ENCODE assay signal across 14 cellular contexts in the genomic region with DNA sequence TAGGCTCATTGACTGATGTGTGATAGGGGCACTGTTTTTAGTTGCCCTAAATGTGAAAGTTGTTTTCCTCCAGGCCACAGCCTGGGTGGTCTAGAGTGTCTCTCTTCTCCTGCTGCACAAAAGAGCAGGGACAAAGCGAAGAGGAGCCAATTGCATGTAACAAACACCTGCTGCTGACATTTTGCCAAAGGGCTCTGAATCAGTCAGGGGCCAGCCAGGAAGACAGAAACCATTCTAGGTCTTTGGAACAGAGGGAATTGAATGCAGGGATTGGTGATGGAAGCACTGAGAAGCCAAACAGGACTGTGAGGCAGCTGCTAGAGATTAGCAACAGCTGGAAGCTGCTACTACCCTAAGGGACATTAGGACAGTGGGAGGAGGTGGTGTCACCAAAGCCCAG.
A peak's percentile ranks its signal among the peaks of the same experiment; 100 is the strongest.
DNase-seq lines count a peak whose midpoint lies in the region; ATAC-seq and TF ChIP-seq lines count a peak whose summit lies in the region.
"Had no signal": no experiment of that assay in that cellular context is flagged by ENCODE, and none has a peak within 500 bp of the region (broad histone marks: within the 10 kb centered on the region; RNA-seq: fewer than 3 reads in every experiment).

No MANE protein-coding gene starts in this region.

- H3K27me3 ChIP-seq in SJCRH30 = no peaks in the 10 kb centered on the region
- H3K27me3 ChIP-seq in mammary epithelial cell (ENCODE audit: insufficient read depth, low read length) = no peaks in the 10 kb centered on the region
- H3K27me3 ChIP-seq: BLaER1 treated with 17β-estradiol and CSF1 and Interleukin-3, amounts not matched to agents 10 nM and 100 nM had no signal

- no peak overlapping the region for H3K4me3 ChIP-seq in SJCRH30
- no peak overlapping the region for H3K4me3 ChIP-seq in mammary epithelial cell (replicated peaks in 1 of 3; ENCODE audit: insufficient read depth in 1 of 3, low read depth in 2 of 3, low read length in 3 of 3)
- H3K4me3 ChIP-seq: BLaER1 treated with 17β-estradiol and CSF1 and Interleukin-3, amounts not matched to agents 10 nM and 100 nM; HAP-1 had no signal

- 50% methylated on average over 1 of the region's 1 CpG for WGBS in mammary epithelial cell (ENCODE audit: low coverage, missing lambda C conversion rate)

- no peak for TF ChIP-seq CTCF in mammary epithelial cell (conservative IDR thresholded peaks at IDR 0.05 in 1 of 2, IDR thresholded peaks at IDR 0.05 in 1 of 2; ENCODE audit: extremely low read depth in 1 of 2, insufficient read depth in 1 of 2, low read depth in 1 of 2, low read length in 2 of 2)

- CTCF ChIA-PET in mammary epithelial cell (lab: Charles Lee; ENCODE audit: low non-redundant PET) = no interaction called here

- DNase-seq in NCI-H345 (lab: John Stamatoyannopoulos, UW) (peak; percentile 25), NCI-H345 treated with DMSO at 0.1 percent for 48 hours (lab: John Stamatoyannopoulos, UW; ENCODE audit: unreplicated experiment) (no peak), NCI-H1105 (lab: John Stamatoyannopoulos, UW) (peak; percentile 22), SJCRH30 (peak; percentile 60 to 76), mammary epithelial cell (no peak)
- DNase-seq: Calu3; CD8-positive, alpha-beta T cell; DMS53; DND-41; EL; IMR-90 had no signal

- BruUV-seq in mammary epithelial cell (replicated peaks; lab: Mats Ljungman, UMichigan) = no TSS peak

- H2AFZ ChIP-seq in mammary epithelial cell (ENCODE audit: low read depth, low read length) = no peak overlapping the region

- H3K9me3 ChIP-seq in SJCRH30 (replicated peaks) (peaks cover 3% of the 10 kb centered on the region; the same call in 1 of the 2 replicates), mammary epithelial cell (replicated peaks; ENCODE audit: insufficient read depth, low read length) (no peaks in the 10 kb centered on the region)
- H3K9me3 ChIP-seq: BLaER1 treated with 17β-estradiol and CSF1 and Interleukin-3, amounts not matched to agents 10 nM and 100 nM; HAP-1 had no signal

- no peak for ATAC-seq in HG03520 (IDR thresholded peaks at IDR 0.05; ENCODE audit: unreplicated experiment)
- ATAC-seq: CD8-positive, alpha-beta T cell had no signal

- H3K9ac ChIP-seq in mammary epithelial cell (ENCODE audit: insufficient read depth, low read length) = no peak overlapping the region
- H3K9ac ChIP-seq: BLaER1 treated with 17β-estradiol and CSF1 and Interleukin-3, amounts not matched to agents 10 nM and 100 nM had no signal

- dilution Hi-C loops in mammary epithelial cell (cut with HindIII; ENCODE audit: low sequenced_read_pairs) = no loop called here

- intact Hi-C loops in mammary epithelial cell (cut with micrococcal nuclease) = no loop called here

- H3K4me2 ChIP-seq in mammary epithelial cell (ENCODE audit: insufficient read depth, low read depth, low read length) = no peak overlapping the region
- H3K4me2 ChIP-seq: BLaER1 treated with 17β-estradiol and CSF1 and Interleukin-3, amounts not matched to agents 10 nM and 100 nM had no signal

- H3K4me1 ChIP-seq in SJCRH30 (peaks cover 4% of the 10 kb centered on the region), mammary epithelial cell (ENCODE audit: insufficient read depth, low read length) (no peaks in the 10 kb centered on the region)
- H3K4me1 ChIP-seq: BLaER1 treated with 17β-estradiol and CSF1 and Interleukin-3, amounts not matched to agents 10 nM and 100 nM; HAP-1 had no signal

- H4K20me1 ChIP-seq in mammary epithelial cell (ENCODE audit: insufficient read depth, low read length) = no peaks in the 10 kb centered on the region
- H4K20me1 ChIP-seq: BLaER1 treated with 17β-estradiol and CSF1 and Interleukin-3, amounts not matched to agents 10 nM and 100 nM had no signal

- in situ Hi-C loops in mammary epithelial cell (cut with MboI; ENCODE audit: low sequenced_read_pairs in 2 of 2) = no loop called here

- H3K27ac ChIP-seq in SJCRH30 (no peak overlapping the region), mammary epithelial cell (ENCODE audit: insufficient read depth, low read depth, low read length) (no peak overlapping the region)
- H3K27ac ChIP-seq: BLaER1 treated with 17β-estradiol and CSF1 and Interleukin-3, amounts not matched to agents 10 nM and 100 nM had no signal

- H3K36me3 ChIP-seq in SJCRH30 = no peaks in the 10 kb centered on the region
- H3K36me3 ChIP-seq in mammary epithelial cell (ENCODE audit: insufficient read depth, low read length) = no peaks in the 10 kb centered on the region
- H3K36me3 ChIP-seq: BLaER1 treated with 17β-estradiol and CSF1 and Interleukin-3, amounts not matched to agents 10 nM and 100 nM; HAP-1 had no signal

- H3K79me2 ChIP-seq in mammary epithelial cell (ENCODE audit: insufficient read depth, low read length) = no peaks in the 10 kb centered on the region

Comparison
In these comparisons a context has a peak if more than half of its experiments do, and no peak if none do; other contexts are left out.
1. DNase-seq: peak in NCI-H345 (single experiment), NCI-H1105 (single experiment) and SJCRH30 (2 of 2); none in NCI-H345 treated with DMSO at 0.1 percent for 48 hours (single experiment) and mammary epithelial cell (single experiment).